ENCODE assay signal across 9 cellular contexts in genomic region chr5:132228241-132229035, GRCh38. TPM values are rescaled to one million over a fixed set of nuclear protein-coding genes. Genes with fewer than 3 reads are reported as not detected.
A peak's percentile ranks its signal among the peaks of the same experiment; 100 is the strongest.
DNase-seq lines count a peak whose midpoint lies in the region; TF ChIP-seq lines count a peak whose summit lies in the region.
"Had no signal": no experiment of that assay in that cellular context is flagged by ENCODE, and none has a peak within 500 bp of the region (broad histone marks: within the 10 kb centered on the region; RNA-seq: fewer than 3 reads in every experiment).

No MANE protein-coding gene starts in this region.

- H3K36me3 ChIP-seq in liver (ENCODE audit: control insufficient read depth in 4 of 4, insufficient read depth in 3 of 4, low read depth in 1 of 4, low read length in 3 of 4) (no peaks in the 10 kb centered on the region), testis (ENCODE audit: low read depth, missing control alignments) (no peaks in the 10 kb centered on the region)

- TF ChIP-seq RAD21 in liver (IDR thresholded peaks at IDR 0.05) = no peak

- in situ Hi-C loops in astrocyte of the spinal cord (cut with HindIII; ENCODE audit: low sequenced_read_pairs) = no loop called here

- H3K9me3 Mint-ChIP-seq in activated CD4-positive, alpha-beta T cell treated with anti-CD3 and anti-CD28 coated beads, Interleukin-2, amount 10 ng/mL, durations not matched to agents 24 days and 14 days = no peaks in the 10 kb centered on the region
- H3K9me3 Mint-ChIP-seq: CD4-positive, alpha-beta T cell had no signal

- peak overlapping the region; percentile 4 to 16 for H3K9ac ChIP-seq in liver (ENCODE audit: low read depth in 1 of 2, low read length in 2 of 2)

- H3K9me3 ChIP-seq in liver (ENCODE audit: control insufficient read depth in 4 of 4, low read length in 3 of 4) (no peaks in the 10 kb centered on the region), testis (no peaks in the 10 kb centered on the region)

- peaks cover 45% of the 10 kb centered on the region for H3K4me1 Mint-ChIP-seq in activated CD4-positive, alpha-beta T cell treated with anti-CD3 and anti-CD28 coated beads, Interleukin-2, amount 10 ng/mL, durations not matched to agents 24 days and 14 days

- TF ChIP-seq CTCF in astrocyte of the spinal cord (IDR thresholded peaks at IDR 0.05; ENCODE audit: low read depth, low read length) (peak; percentile 15), liver (IDR thresholded peaks at IDR 0.05; ENCODE audit: low read depth, low read length, missing input control) (no peak), testis (IDR thresholded peaks at IDR 0.05) (no peak)

- H3K27me3 ChIP-seq in liver (ENCODE audit: control insufficient read depth in 4 of 4, insufficient read depth in 4 of 4, low read length in 3 of 4) = no peaks in the 10 kb centered on the region
- H3K27me3 ChIP-seq in testis = no peaks in the 10 kb centered on the region

- H3K27ac Mint-ChIP-seq in activated CD4-positive, alpha-beta T cell treated with anti-CD3 and anti-CD28 coated beads, Interleukin-2, amount 10 ng/mL, durations not matched to agents 24 days and 14 days = peak overlapping the region; percentile 42
- H3K27ac Mint-ChIP-seq: CD4-positive, alpha-beta T cell had no signal

- H3K4me1 ChIP-seq in liver (ENCODE audit: control insufficient read depth in 4 of 4, insufficient read depth in 4 of 4, low read length in 3 of 4) (peaks cover 0 to 10% (median 3%) of the 10 kb centered on the region in 4 donors), testis (peaks cover 12% of the 10 kb centered on the region)

- WGBS in liver = 77% methylated on average over 27 of the region's 27 CpGs
- WGBS in testis, 2 donors = 62 to 68% methylated on average over 11 to 27 of the region's 27 CpGs

- peaks cover 2% of the 10 kb centered on the region for H3K36me3 Mint-ChIP-seq in activated CD4-positive, alpha-beta T cell treated with anti-CD3 and anti-CD28 coated beads, Interleukin-2, amount 10 ng/mL, durations not matched to agents 24 days and 14 days (ENCODE audit: low read depth)

- DNase-seq in activated CD4-positive, alpha-beta T cell treated with anti-CD3 and anti-CD28 coated beads, Interleukin-2, amount 10 ng/mL, durations not matched to agents 24 days and 14 days = no peak
- DNase-seq in activated CD4-positive, alpha-beta T cell treated with anti-CD3 and anti-CD28 coated beads for 1 hour = no peak
- DNase-seq in astrocyte of the spinal cord (ENCODE audit: low read depth, low spot score) = no peak
- DNase-seq in testis = no peak
- DNase-seq in mucosa of gallbladder (ENCODE audit: low spot score) = no peak
- DNase-seq in globus pallidus (ENCODE audit: low spot score) = no peak
- DNase-seq in activated CD4-positive, CD25-positive, alpha-beta regulatory T cell (lab: John Stamatoyannopoulos, UW) = no peak

- H3K4me3 ChIP-seq in astrocyte of the spinal cord (ENCODE audit: low read depth, low read length) (peak overlapping the region; percentile 64), liver (ENCODE audit: low read depth in 1 of 3, low read length in 3 of 3) (peak overlapping the region in 2 of 3 donors; percentile 57 to 72), testis (peak overlapping the region; percentile 72 to 77)

- intact Hi-C loops in activated CD4-positive, alpha-beta T cell treated with anti-CD3 and anti-CD28 coated beads, Interleukin-2, amount 10 ng/mL, durations not matched to agents 24 days and 14 days (cut with micrococcal nuclease) = no loop called here
- intact Hi-C loops in testis (cut with DNase I; ENCODE audit: low total_unique reads) = no loop called here

- H3K4me3 Mint-ChIP-seq in activated CD4-positive, alpha-beta T cell treated with anti-CD3 and anti-CD28 coated beads, Interleukin-2, amount 10 ng/mL, durations not matched to agents 24 days and 14 days = peak overlapping the region; percentile 79

- H3K27me3 Mint-ChIP-seq in activated CD4-positive, alpha-beta T cell treated with anti-CD3 and anti-CD28 coated beads, Interleukin-2, amount 10 ng/mL, durations not matched to agents 24 days and 14 days = peaks cover 15% of the 10 kb centered on the region

- TF ChIP-seq POLR2A in testis (IDR thresholded peaks at IDR 0.05) = no peak

- H3K27ac ChIP-seq in liver (ENCODE audit: low read depth in 1 of 2, low read length in 2 of 2) = peak overlapping the region in 1 of 2 donors; percentile 75
- H3K27ac ChIP-seq in testis = peak overlapping the region in 1 of 2 donors; percentile 80

TF ChIP-seq in liver, 16 proteins besides CTCF, POLR2A, EP300 and RAD21:
- TF ChIP-seq YY1 (IDR thresholded peaks at IDR 0.05) = no peak
- TF ChIP-seq REST (IDR thresholded peaks at IDR 0.05) = no peak
- TF ChIP-seq GABPA (IDR thresholded peaks at IDR 0.05 in 1 of 2, conservative IDR thresholded peaks at IDR 0.05 in 1 of 2) = no peak
- no peak for TF ChIP-seq HNF4A (conservative IDR thresholded peaks at IDR 0.05)
- TF ChIP-seq EGR1 (IDR thresholded peaks at IDR 0.05; ENCODE audit: low read depth in 2 of 2) = no peak
- no peak for TF ChIP-seq MAX (IDR thresholded peaks at IDR 0.05)
- no peak for TF ChIP-seq ATF3 (IDR thresholded peaks at IDR 0.05)
- no peak for TF ChIP-seq FOXA2 (IDR thresholded peaks at IDR 0.05)
- no peak for TF ChIP-seq SP1 (IDR thresholded peaks at IDR 0.05)
- no peak for TF ChIP-seq JUND (IDR thresholded peaks at IDR 0.05)
- no peak for TF ChIP-seq ZBTB33 (IDR thresholded peaks at IDR 0.05)
- no peak for TF ChIP-seq RXRA (IDR thresholded peaks at IDR 0.05)
- no peak for TF ChIP-seq HNF4G (IDR thresholded peaks at IDR 0.05)
- TF ChIP-seq TAF1 (conservative IDR thresholded peaks at IDR 0.05) = no peak
- TF ChIP-seq FOXA1 (IDR thresholded peaks at IDR 0.05) = no peak
- TF ChIP-seq NR2F2 (IDR thresholded peaks at IDR 0.05) = no peak

RNA-seq across cellular contexts. Expression of gene P4HA2, which starts 0.8 kb away (rescaled TPM):
- 45.5 and 49.5 TPM in 2 replicates for total RNA-seq in activated CD4-positive, alpha-beta T cell treated with anti-CD3 and anti-CD28 coated beads, Interleukin-2, amount 10 ng/mL, durations not matched to agents 24 days and 14 days
- total RNA-seq in liver (1 to 10 TPM; 5.1 to 7.9 TPM), testis (10 to 100 TPM; 20.4 to 22.8 TPM), mucosa of gallbladder (47.5 TPM)
- polyA plus RNA-seq in liver (1 to 10 TPM; 4.6 to 7.2 TPM), testis (ENCODE audit: insufficient read depth, low read depth, low replicate concordance) (25.4 TPM)
- total RNA-seq: CD4-positive, alpha-beta T cell had no signal

RNA-seq across cellular contexts. Expression of gene PDLIM4, which starts 29.1 kb away (rescaled TPM):
- total RNA-seq in activated CD4-positive, alpha-beta T cell treated with anti-CD3 and anti-CD28 coated beads, Interleukin-2, amount 10 ng/mL, durations not matched to agents 24 days and 14 days = 0.72 and 0.78 TPM in 2 replicates
- total RNA-seq in liver = under 1 TPM; 0.25 to 0.93 TPM
- polyA plus RNA-seq in liver = under 1 TPM; 0.45 to 0.85 TPM
- 10 to 100 TPM; 11.8 to 18.5 TPM for total RNA-seq in testis
- 20.5 TPM for polyA plus RNA-seq in testis (ENCODE audit: insufficient read depth, low read depth, low replicate concordance)
- 20.7 TPM for total RNA-seq in mucosa of gallbladder
- total RNA-seq: CD4-positive, alpha-beta T cell had no signal
